Comparison of ENCODE assay signal across 1 cellular context in genomic region chr2:128710242-128710641, GRCh38.
TF ChIP-seq lines count a peak whose summit lies in the region.

No MANE protein-coding gene starts in this region.

TF ChIP-seq in GM23338, 12 proteins besides CTCF, POLR2A, EP300 and RAD21 (continued from another document):
- TF ChIP-seq ZNF462 (CRISPR knock-in tag; IDR thresholded peaks at IDR 0.05), result no peak
- no peak for TF ChIP-seq EZH2phosphoT487 (IDR thresholded peaks at IDR 0.05; ENCODE audit: unreplicated experiment)
- TF ChIP-seq NANOG (IDR thresholded peaks at IDR 0.05; ENCODE audit: borderline replicate concordance), result no peak
- TF ChIP-seq ETS1 (IDR thresholded peaks at IDR 0.05), result no peak
- TF ChIP-seq EZH2 (IDR thresholded peaks at IDR 0.05; ENCODE audit: low read depth, unreplicated experiment), result no peak
- no peak for TF ChIP-seq JUNB (IDR thresholded peaks at IDR 0.05; ENCODE audit: unreplicated experiment)
- no peak for TF ChIP-seq ZNF331 (CRISPR knock-in tag; IDR thresholded peaks at IDR 0.05; ENCODE audit: low read depth)
